ENCODE assay signal across 14 cellular contexts in genomic region chr4:183636488-183636887, GRCh38. TPM values are rescaled to one million over a fixed set of nuclear protein-coding genes. Genes with fewer than 3 reads are reported as not detected.
DNase-seq lines count a peak whose midpoint lies in the region; ATAC-seq and TF ChIP-seq lines count a peak whose summit lies in the region.
"Had no signal": no experiment of that assay in that cellular context is flagged by ENCODE, and none has a peak within 500 bp of the region (broad histone marks: within the 10 kb centered on the region; RNA-seq: fewer than 3 reads in every experiment).

No MANE protein-coding gene starts in this region.

- peak; percentile 73 for DNase-seq in G401 (ENCODE audit: low spot score)
- no peak for DNase-seq in PC-9
- DNase-seq in esophagus muscularis mucosa (ENCODE audit: extremely low spot score), result no peak
- peak; percentile 40 for DNase-seq in prostate gland (ENCODE audit: low spot score)
- no peak for DNase-seq in spleen
- no peak for DNase-seq in activated CD4-positive, alpha-beta T cell treated with anti-CD3 and anti-CD28 coated beads for 36 hours
- DNase-seq in cardiac septum (ENCODE audit: low spot score), result no peak
- DNase-seq: activated effector memory CD4-positive, alpha-beta T cell treated with anti-CD3 and anti-CD28 coated beads, Interleukin-2, amount 50 U/mL, for 16 hours; CD4-positive, CD25-positive, alpha-beta regulatory T cell; GOT3; KG1; SHP77 treated with DMSO at 0.1 percent for 48 hours; uterus had no signal

- no peaks in the 10 kb centered on the region for H3K79me2 ChIP-seq in PC-9 (ENCODE audit: low read depth)

- in situ Hi-C loops in G401 (cut with HindIII; ENCODE audit: low sequenced_read_pairs), result no loop called here

- no peaks in the 10 kb centered on the region for H4K20me1 ChIP-seq in PC-9 (ENCODE audit: insufficient read depth)

- TSS peak; percentile 36 for BruUV-seq in PC-9 (replicated peaks; lab: Mats Ljungman, UMichigan)

- H3K27me3 ChIP-seq in PC-9 (ENCODE audit: insufficient read depth, low read depth), result no peaks in the 10 kb centered on the region
- H3K27me3 ChIP-seq in esophagus muscularis mucosa, result no peaks in the 10 kb centered on the region
- H3K27me3 ChIP-seq in prostate gland (replicated peaks; ENCODE audit: insufficient read depth), result no peaks in the 10 kb centered on the region
- H3K27me3 ChIP-seq in spleen (replicated peaks in 1 of 7), result no peaks in the 10 kb centered on the region
- H3K27me3 ChIP-seq: uterus had no signal

- H2AFZ ChIP-seq in PC-9, result no peak overlapping the region

- H3F3A ChIP-seq in PC-9 (ENCODE audit: insufficient read depth, low read depth), result 0 out of 2 replicates have a peak, but pooled peaks cover 6% of the 10 kb centered on the region

- H3K36me3 ChIP-seq in PC-9 (ENCODE audit: low read depth) (no peaks in the 10 kb centered on the region), esophagus muscularis mucosa (peaks cover 0 to 3% (median 0%) of the 10 kb centered on the region in 4 donors), prostate gland (no peaks in the 10 kb centered on the region), spleen (peaks cover 0 to 4% (median 1%) of the 10 kb centered on the region in 6 donors)
- H3K36me3 ChIP-seq: uterus had no signal

- peaks cover 6% of the 10 kb centered on the region for H3K36me3 Mint-ChIP-seq in activated CD4-positive, alpha-beta T cell treated with anti-CD3 and anti-CD28 coated beads for 36 hours (ENCODE audit: low read depth)

- ATAC-seq in activated CD4-positive, alpha-beta T cell treated with anti-CD3 and anti-CD28 coated beads for 36 hours, result no peak
- no peak for ATAC-seq in GM18505 (IDR thresholded peaks at IDR 0.05; ENCODE audit: unreplicated experiment)

- H3K9me3 Mint-ChIP-seq in activated CD4-positive, alpha-beta T cell treated with anti-CD3 and anti-CD28 coated beads for 36 hours (ENCODE audit: low read depth), result no peaks in the 10 kb centered on the region
- H3K9me3 Mint-ChIP-seq: CD4-positive, CD25-positive, alpha-beta regulatory T cell had no signal

- 79% methylated on average over 8 of the region's 8 CpGs for WGBS in esophagus muscularis mucosa
- WGBS in prostate gland, result 32% methylated on average over 8 of the region's 8 CpGs
- 91 to 97% (median 96%) methylated on average over 8 of the region's 8 CpGs for WGBS in spleen, 5 donors

- H3K4me3 Mint-ChIP-seq in activated CD4-positive, alpha-beta T cell treated with anti-CD3 and anti-CD28 coated beads for 36 hours, result no peak overlapping the region
- H3K4me3 Mint-ChIP-seq: CD4-positive, CD25-positive, alpha-beta regulatory T cell had no signal

- peak overlapping the region; percentile 58; the same call in 1 of the 2 replicates for H3K4me2 ChIP-seq in PC-9

- H3K9me3 ChIP-seq in PC-9 (ENCODE audit: insufficient read depth, low read depth) (no peaks in the 10 kb centered on the region), esophagus muscularis mucosa (no peaks in the 10 kb centered on the region), prostate gland (no peaks in the 10 kb centered on the region), spleen (no peaks in the 10 kb centered on the region)
- H3K9me3 ChIP-seq: uterus had no signal

- no peak overlapping the region for H3K27ac Mint-ChIP-seq in activated CD4-positive, alpha-beta T cell treated with anti-CD3 and anti-CD28 coated beads for 36 hours
- H3K27ac Mint-ChIP-seq: CD4-positive, CD25-positive, alpha-beta regulatory T cell had no signal

- H3K27me3 Mint-ChIP-seq in activated CD4-positive, alpha-beta T cell treated with anti-CD3 and anti-CD28 coated beads for 36 hours, result no peaks in the 10 kb centered on the region
- H3K27me3 Mint-ChIP-seq: CD4-positive, CD25-positive, alpha-beta regulatory T cell had no signal

- H3K9me2 ChIP-seq in PC-9 (ENCODE audit: insufficient read depth), result no peaks in the 10 kb centered on the region

- no peak for TF ChIP-seq POLR2A in esophagus muscularis mucosa (IDR thresholded peaks at IDR 0.05; ENCODE audit: low read depth)
- no peak for TF ChIP-seq POLR2A in prostate gland (IDR thresholded peaks at IDR 0.05)
- TF ChIP-seq POLR2A in spleen (IDR thresholded peaks at IDR 0.05), result no peak
- no peak for TF ChIP-seq POLR2A in GM18505 (IDR thresholded peaks at IDR 0.05; ENCODE audit: borderline replicate concordance, extremely low read depth, insufficient read depth, insufficient read length)

- no peak for TF ChIP-seq EP300 in esophagus muscularis mucosa (IDR thresholded peaks at IDR 0.05)

- H3K4me3 ChIP-seq in PC-9 (no peak overlapping the region), esophagus muscularis mucosa (peak overlapping the region in 2 of 4 donors; percentile 4 to 13), prostate gland (peak overlapping the region; percentile 10 to 25), spleen (no peak overlapping the region)

- H3K4me1 ChIP-seq in PC-9 (replicated peaks; ENCODE audit: insufficient read depth) (peaks cover 16% of the 10 kb centered on the region), esophagus muscularis mucosa (peaks cover 0 to 34% (median 25%) of the 10 kb centered on the region in 4 donors), prostate gland (replicated peaks) (no peaks in the 10 kb centered on the region), spleen (no peaks in the 10 kb centered on the region)
- H3K4me1 ChIP-seq: uterus had no signal

- TF ChIP-seq CTCF in PC-9 (conservative IDR thresholded peaks at IDR 0.05) (no peak), esophagus muscularis mucosa (IDR thresholded peaks at IDR 0.05) (no peak), prostate gland (IDR thresholded peaks at IDR 0.05) (peak in 2 of 4 experiments; percentile 8 to 26), spleen (IDR thresholded peaks at IDR 0.05 in 8 of 11, conservative IDR thresholded peaks at IDR 0.05 in 3 of 11) (no peak)

- peaks cover 12% of the 10 kb centered on the region for H3K4me1 Mint-ChIP-seq in activated CD4-positive, alpha-beta T cell treated with anti-CD3 and anti-CD28 coated beads for 36 hours

- CTCF ChIA-PET in PC-9 (lab: Charles Lee), result interaction anchor here (0.7 to 1.2 kb wide), 2 partner anchors 9 to 27 kb away, joined by 3 read pairs; no protein-coding TSS in a partner anchor
- CTCF ChIA-PET in activated CD4-positive, alpha-beta T cell treated with anti-CD3 and anti-CD28 coated beads for 36 hours (lab: Charles Lee), result no interaction called here

- intact Hi-C loops in PC-9 (cut with micrococcal nuclease; ENCODE audit: unreplicated experiment), result loop anchor here (5.0 kb wide), 1 partner anchor 134 kb away; no protein-coding TSS in a partner anchor
- intact Hi-C loops in esophagus muscularis mucosa (cut with DNase I), result no loop called here
- intact Hi-C loops in prostate gland (cut with DNase I), result no loop called here
- intact Hi-C loops in spleen (cut with DNase I; ENCODE audit: low total_unique reads), result no loop called here
- intact Hi-C loops in activated CD4-positive, alpha-beta T cell treated with anti-CD3 and anti-CD28 coated beads for 36 hours (cut with DNase I, micrococcal nuclease), result no loop called here
- intact Hi-C loops in cardiac septum (cut with DNase I), result no loop called here

- H3K27ac ChIP-seq in PC-9, result peak overlapping the region; percentile 46; the same call in 1 of the 2 replicates
- H3K27ac ChIP-seq in esophagus muscularis mucosa (replicated peaks in 1 of 4), result peak overlapping the region; percentile 28 to 71 (median 44)
- peak overlapping the region; percentile 67 to 72 for H3K27ac ChIP-seq in prostate gland
- H3K27ac ChIP-seq in spleen, result no peak overlapping the region
- H3K27ac ChIP-seq: uterus had no signal

- POLR2A ChIA-PET in PC-9 (lab: Charles Lee; ENCODE audit: unreplicated experiment), result interaction anchor here (0.7 kb wide), 1 partner anchor 630 kb away, joined by 3 read pairs; no protein-coding TSS in a partner anchor
- POLR2A ChIA-PET in activated CD4-positive, alpha-beta T cell treated with anti-CD3 and anti-CD28 coated beads for 36 hours (lab: Charles Lee), result interaction anchor here (0.6 kb wide), 1 partner anchor 144 kb away, joined by 3 read pairs; no protein-coding TSS in a partner anchor

RNA-seq across cellular contexts. Expression of gene RWDD4, which starts 22.5 kb away (rescaled TPM):
- total RNA-seq in G401 (2014; rRNA removed; shearing (Covaris generic)), result 39.8 and 44.5 TPM in 2 replicates
- total RNA-seq in PC-9 (2021) (16.8 and 21.5 TPM in 2 replicates), esophagus muscularis mucosa (10 to 100 TPM; 30.5 to 40.3 (median 30.9) TPM), prostate gland (10 to 100 TPM; 24.4 to 27.6 TPM), spleen (10 to 100 TPM in 6 of 7 donors, 1 to 10 TPM in 1; 8.9 to 16.9 (median 14.2) TPM), cardiac septum (17.5 TPM)
- polyA plus RNA-seq in spleen, result 10 to 100 TPM in 2 of 3 donors, 1 to 10 TPM in 1; 8.3 to 12.9 (median 11.3) TPM
- total RNA-seq in activated CD4-positive, alpha-beta T cell treated with anti-CD3 and anti-CD28 coated beads for 36 hours, result 10 to 100 TPM; 19.4 to 26.5 TPM

RNA-seq across cellular contexts. Expression of gene TRAPPC11, which starts 22.6 kb away (rescaled TPM):
- total RNA-seq in G401 (2014; rRNA removed; shearing (Covaris generic)), result 35.6 and 50.2 TPM in 2 replicates
- total RNA-seq in PC-9 (2021) (29.0 and 31.7 TPM in 2 replicates), esophagus muscularis mucosa (10 to 100 TPM; 35.6 to 42.8 (median 39.7) TPM), prostate gland (10 to 100 TPM; 27.6 to 34.5 TPM), spleen (10 to 100 TPM; 33.8 to 72.2 (median 47.1) TPM), cardiac septum (21.3 TPM)
- polyA plus RNA-seq in spleen, result 10 to 100 TPM; 14.3 to 15.1 (median 15.0) TPM
- 10 to 100 TPM; 27.7 to 37.9 TPM for total RNA-seq in activated CD4-positive, alpha-beta T cell treated with anti-CD3 and anti-CD28 coated beads for 36 hours

Comparison
In these comparisons a context has a peak if more than half of its experiments do, and no peak if none do; other contexts are left out.
1. DNase-seq: peak in G401 (single experiment) and prostate gland (single experiment); none in PC-9 (0 of 2), esophagus muscularis mucosa (single experiment), spleen (single experiment), activated CD4-positive, alpha-beta T cell treated with anti-CD3 and anti-CD28 coated beads for 36 hours (single experiment) and cardiac septum (single experiment).
2. H3K27ac ChIP-seq: peak in PC-9 (single experiment), esophagus muscularis mucosa (4 of 4) and prostate gland (2 of 2); none in spleen (0 of 8).
3. H3K4me3 ChIP-seq: peak in prostate gland (2 of 2); none in PC-9 (single experiment) and spleen (0 of 8).